In genomic region chr12:20917269-20917668, GRCh38 we compare ENCODE assay signal across 8 cellular contexts.
"Had no signal": no experiment of that assay in that cellular context is flagged by ENCODE, and none has a peak within 500 bp of the region (broad histone marks: within the 10 kb centered on the region; RNA-seq: fewer than 3 reads in every experiment).

No MANE protein-coding gene starts in this region.

- H2AFZ ChIP-seq: GM23338 had no signal

- ATAC-seq: GM23338 had no signal

- FAIRE-seq: H1, H54, HTR-8/SVneo had no signal

- DNase-seq: H9, HCEC 1CT, KBM-7 had no signal

- H3K27ac Mint-ChIP-seq: GM23338, H9, IgD-negative memory B cell had no signal

- H3K4me3 ChIP-seq: GM23338 had no signal

- H3K4me2 ChIP-seq: GM23338 had no signal

- H3K4me3 Mint-ChIP-seq: GM23338, H9, IgD-negative memory B cell had no signal

- H3K36me3 Mint-ChIP-seq: IgD-negative memory B cell had no signal

- H3K4me1 Mint-ChIP-seq: GM23338, H9, IgD-negative memory B cell had no signal
